ENCODE assay signal across 13 cellular contexts in the genomic region with DNA sequence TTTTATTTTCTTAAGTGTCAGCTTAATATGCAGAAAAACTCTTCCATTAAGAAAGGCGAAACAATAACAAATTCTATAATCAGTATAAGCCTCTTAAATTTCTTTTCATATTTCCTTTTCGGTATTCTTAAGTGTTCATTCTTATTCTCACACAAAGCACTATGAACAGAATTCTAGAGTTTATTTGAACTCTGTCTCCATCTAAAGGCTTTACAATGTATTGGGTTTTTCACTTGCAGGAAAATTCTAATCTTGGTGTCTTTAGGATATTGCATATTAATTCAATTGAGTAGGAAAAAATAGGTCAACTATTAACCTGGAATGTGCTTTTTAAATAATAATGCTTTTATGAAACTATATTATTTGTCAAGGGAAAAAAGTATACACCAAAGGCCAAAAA.
DNase-seq lines count a peak whose midpoint lies in the region; ATAC-seq and TF ChIP-seq lines count a peak whose summit lies in the region.
"Had no signal": no experiment of that assay in that cellular context is flagged by ENCODE, and none has a peak within 500 bp of the region (broad histone marks: within the 10 kb centered on the region; RNA-seq: fewer than 3 reads in every experiment).

No MANE protein-coding gene starts in this region.

- H3K36me3 ChIP-seq in IMR-90 (ENCODE audit: control insufficient read depth, insufficient read depth, low read length) = no peaks in the 10 kb centered on the region
- no peaks in the 10 kb centered on the region for H3K36me3 ChIP-seq in SK-N-MC (ENCODE audit: insufficient read depth, low read length)
- H3K36me3 ChIP-seq in brain microvascular endothelial cell (replicated peaks) = no peaks in the 10 kb centered on the region
- H3K36me3 ChIP-seq in stomach = no peaks in the 10 kb centered on the region
- H3K36me3 ChIP-seq: gastroesophageal sphincter, lower lobe of right lung had no signal

- no peak overlapping the region for H2BK120ac ChIP-seq in IMR-90 (ENCODE audit: low read depth, low read length)

- H3K4me3 ChIP-seq in IMR-90 (ENCODE audit: insufficient read depth, low read depth, low read length) (no peak overlapping the region), SK-N-MC (no peak overlapping the region), brain microvascular endothelial cell (ENCODE audit: low read depth, low read length) (no peak overlapping the region), stomach (no peak overlapping the region)
- H3K4me3 ChIP-seq: gastroesophageal sphincter, lower lobe of right lung had no signal

- no peak overlapping the region for H2BK20ac ChIP-seq in IMR-90 (ENCODE audit: low read depth, low read length)

- no peak overlapping the region for H3K23ac ChIP-seq in IMR-90 (ENCODE audit: low read depth, low read length)

- no peak overlapping the region for H2BK15ac ChIP-seq in IMR-90 (ENCODE audit: low read depth, low read length)

- no peaks in the 10 kb centered on the region for H3K79me1 ChIP-seq in IMR-90 (ENCODE audit: low read depth in 1 of 2, low read length in 2 of 2)

- no peaks in the 10 kb centered on the region for H4K20me1 ChIP-seq in IMR-90 (ENCODE audit: insufficient read depth, low read length)

- no peaks in the 10 kb centered on the region; the same call in 1 of the 2 replicates for H3K27me3 ChIP-seq in IMR-90 (ENCODE audit: control insufficient read depth, insufficient read depth, low read length)
- no peaks in the 10 kb centered on the region for H3K27me3 ChIP-seq in brain microvascular endothelial cell (replicated peaks)
- H3K27me3 ChIP-seq in stomach = no peaks in the 10 kb centered on the region
- H3K27me3 ChIP-seq: gastroesophageal sphincter had no signal

- no peak overlapping the region for H3K4me2 ChIP-seq in IMR-90 (ENCODE audit: low read depth, low read length)

- no peak overlapping the region for H2BK5ac ChIP-seq in IMR-90 (ENCODE audit: low read depth, low read length, poor library complexity, severe bottlenecking)

- POLR2A ChIA-PET in IMR-90 (lab: Charles Lee; ENCODE audit: unreplicated experiment) = no interaction called here

- CTCF ChIA-PET in IMR-90 (lab: Yijun Ruan, JAX) = interaction anchor here (0.6 to 1.0 kb wide), 2 partner anchors 52 to 129 kb away, joined by 3 read pairs; no protein-coding TSS in a partner anchor

- no peak overlapping the region for H3K9ac ChIP-seq in IMR-90 (ENCODE audit: low read depth, low read length)
- H3K9ac ChIP-seq in SK-N-MC (ENCODE audit: insufficient read length) = no peak overlapping the region

- in situ Hi-C loops in IMR-90 (cut with MboI; ENCODE audit: low sequenced_read_pairs) (no loop called here), brain microvascular endothelial cell (cut with HindIII; ENCODE audit: low pct_ligation_motif_present, low sequenced_read_pairs) (no loop called here)

- TF ChIP-seq POLR2A in IMR-90 (IDR thresholded peaks at IDR 0.05; ENCODE audit: low read depth, low read length) = no peak
- TF ChIP-seq POLR2A in stomach (IDR thresholded peaks at IDR 0.05) = no peak

- no peak overlapping the region for H2AFZ ChIP-seq in IMR-90 (replicated peaks; ENCODE audit: low read length, poor library complexity)

- ATAC-seq in IMR-90 (ENCODE audit: low read depth) = no peak
- ATAC-seq: gastroesophageal sphincter, lower lobe of right lung had no signal

- no peak overlapping the region for H4K5ac ChIP-seq in IMR-90 (ENCODE audit: low read depth, low read length)

- no peak for TF ChIP-seq RAD21 in IMR-90 (IDR thresholded peaks at IDR 0.05; ENCODE audit: low read length)

- dilution Hi-C loops in IMR-90 (cut with HindIII; ENCODE audit: low sequenced_read_pairs, unreplicated experiment) = no loop called here

- no peak overlapping the region for H3K27ac ChIP-seq in IMR-90 (ENCODE audit: insufficient read depth, low read length)
- no peak overlapping the region for H3K27ac ChIP-seq in SK-N-MC
- H3K27ac ChIP-seq in brain microvascular endothelial cell = no peak overlapping the region
- H3K27ac ChIP-seq in stomach = no peak overlapping the region
- H3K27ac ChIP-seq: gastroesophageal sphincter, lower lobe of right lung had no signal

- H3K56ac ChIP-seq in IMR-90 (ENCODE audit: extremely low read depth, insufficient read depth, low read length) = no peak overlapping the region

- peak; percentile 57 for DNase-seq in DMS114 treated with DMSO at 0.1 percent for 48 hours (lab: John Stamatoyannopoulos, UW; ENCODE audit: unreplicated experiment)
- DNase-seq in IMR-90 = peak; percentile 1
- DNase-seq in SK-N-MC (ENCODE audit: low read depth, low spot score) = peak; percentile 48
- DNase-seq in medulla oblongata (ENCODE audit: extremely low spot score) = peak; percentile 6
- no peak for DNase-seq in brain microvascular endothelial cell
- no peak for DNase-seq in head of caudate nucleus
- DNase-seq in stomach = no peak
- no peak for DNase-seq in HK-2 (ENCODE audit: unreplicated experiment)
- DNase-seq: activated T-cell treated with anti-CD3 and anti-CD28 coated beads for 4 hours, caudate nucleus, lower lobe of right lung, NCI-H526 treated with DMSO at 0.1 percent for 48 hours had no signal

- no peak overlapping the region for H4K91ac ChIP-seq in IMR-90 (ENCODE audit: insufficient read depth, low read depth, low read length)

- H3K4ac ChIP-seq in IMR-90 (ENCODE audit: low read depth, low read length) = no peak overlapping the region

- H4K8ac ChIP-seq in IMR-90 (ENCODE audit: low read depth in 2 of 2, low read length in 2 of 2) = no peak overlapping the region

- no TSS peak for BruUV-seq in IMR-90 (replicated peaks; lab: Mats Ljungman, UMichigan)

- H3K9me3 ChIP-seq in IMR-90 (ENCODE audit: control insufficient read depth, insufficient read depth, low read length) (no peaks in the 10 kb centered on the region), SK-N-MC (ENCODE audit: low read depth, low read length) (no peaks in the 10 kb centered on the region), stomach (no peaks in the 10 kb centered on the region)
- H3K9me3 ChIP-seq: gastroesophageal sphincter, lower lobe of right lung had no signal

- H3K4me1 ChIP-seq in IMR-90 (ENCODE audit: control insufficient read depth, insufficient read depth, low read length) = no peaks in the 10 kb centered on the region
- peaks cover 0 to 4% (median 0%) of the 10 kb centered on the region in 4 donors for H3K4me1 ChIP-seq in stomach
- H3K4me1 ChIP-seq: gastroesophageal sphincter, lower lobe of right lung had no signal

- TF ChIP-seq CTCF in IMR-90 (conservative IDR thresholded peaks at IDR 0.05; ENCODE audit: low read depth, low read length) (no peak), brain microvascular endothelial cell (IDR thresholded peaks at IDR 0.05; ENCODE audit: low read depth, low read length, missing control alignments) (no peak), stomach (IDR thresholded peaks at IDR 0.05) (no peak)

- no CpG with 5 or more reads among the region's 2 CpGs for WGBS in IMR-90 (ENCODE audit: extremely low coverage in 2 of 2, insufficient read length in 1 of 2), 2 experiments
- WGBS in stomach, 5 donors = 63 to 77% (median 66%) methylated on average over 2 of the region's 2 CpGs

- H3K9me1 ChIP-seq in IMR-90 (ENCODE audit: insufficient read depth, low read length) = no peaks in the 10 kb centered on the region

- no peak overlapping the region for H2AK9ac ChIP-seq in IMR-90 (replicated peaks; ENCODE audit: low read depth, low read length, poor library complexity)

- no peak for TF ChIP-seq EP300 in stomach (IDR thresholded peaks at IDR 0.05)

- no peak overlapping the region for H3K14ac ChIP-seq in IMR-90 (replicated peaks; ENCODE audit: low read depth, low read length)

- H2AK5ac ChIP-seq in IMR-90 (ENCODE audit: low read depth, low read length) = no peak overlapping the region

- intact Hi-C loops in IMR-90 (cut with micrococcal nuclease) = no loop called here
- intact Hi-C loops in head of caudate nucleus (cut with DNase I) = no loop called here
- intact Hi-C loops in stomach (cut with DNase I; ENCODE audit: low total_unique reads) = no loop called here

- no peak overlapping the region for H3K18ac ChIP-seq in IMR-90 (ENCODE audit: low read depth, low read length)

TF ChIP-seq in IMR-90, 13 proteins besides CTCF, POLR2A, EP300 and RAD21:
- TF ChIP-seq RCOR1 (IDR thresholded peaks at IDR 0.05; ENCODE audit: insufficient replicate concordance, low read length) = no peak
- TF ChIP-seq RFX5 (IDR thresholded peaks at IDR 0.05; ENCODE audit: low read depth, low read length) = no peak
- no peak for TF ChIP-seq MAFK (IDR thresholded peaks at IDR 0.05; ENCODE audit: low read depth, low read length)
- TF ChIP-seq, protein P1, sequence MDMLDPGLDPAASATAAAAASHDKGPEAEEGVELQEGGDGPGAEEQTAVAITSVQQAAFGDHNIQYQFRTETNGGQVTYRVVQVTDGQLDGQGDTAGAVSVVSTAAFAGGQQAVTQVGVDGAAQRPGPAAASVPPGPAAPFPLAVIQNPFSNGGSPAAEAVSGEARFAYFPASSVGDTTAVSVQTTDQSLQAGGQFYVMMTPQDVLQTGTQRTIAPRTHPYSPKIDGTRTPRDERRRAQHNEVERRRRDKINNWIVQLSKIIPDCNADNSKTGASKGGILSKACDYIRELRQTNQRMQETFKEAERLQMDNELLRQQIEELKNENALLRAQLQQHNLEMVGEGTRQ (IDR thresholded peaks at IDR 0.05; ENCODE audit: low read depth, low read length) = no peak
- no peak for TF ChIP-seq CEBPB (IDR thresholded peaks at IDR 0.05; ENCODE audit: low read depth, low read length)

Comparison
In these comparisons a context has a peak if more than half of its experiments do, and no peak if none do; other contexts are left out.
1. DNase-seq: peak in DMS114 treated with DMSO at 0.1 percent for 48 hours (single experiment), IMR-90 (single experiment), SK-N-MC (single experiment) and medulla oblongata (single experiment); none in brain microvascular endothelial cell (single experiment), head of caudate nucleus (0 of 42), stomach (single experiment) and HK-2 (single experiment).